In the genomic region with DNA sequence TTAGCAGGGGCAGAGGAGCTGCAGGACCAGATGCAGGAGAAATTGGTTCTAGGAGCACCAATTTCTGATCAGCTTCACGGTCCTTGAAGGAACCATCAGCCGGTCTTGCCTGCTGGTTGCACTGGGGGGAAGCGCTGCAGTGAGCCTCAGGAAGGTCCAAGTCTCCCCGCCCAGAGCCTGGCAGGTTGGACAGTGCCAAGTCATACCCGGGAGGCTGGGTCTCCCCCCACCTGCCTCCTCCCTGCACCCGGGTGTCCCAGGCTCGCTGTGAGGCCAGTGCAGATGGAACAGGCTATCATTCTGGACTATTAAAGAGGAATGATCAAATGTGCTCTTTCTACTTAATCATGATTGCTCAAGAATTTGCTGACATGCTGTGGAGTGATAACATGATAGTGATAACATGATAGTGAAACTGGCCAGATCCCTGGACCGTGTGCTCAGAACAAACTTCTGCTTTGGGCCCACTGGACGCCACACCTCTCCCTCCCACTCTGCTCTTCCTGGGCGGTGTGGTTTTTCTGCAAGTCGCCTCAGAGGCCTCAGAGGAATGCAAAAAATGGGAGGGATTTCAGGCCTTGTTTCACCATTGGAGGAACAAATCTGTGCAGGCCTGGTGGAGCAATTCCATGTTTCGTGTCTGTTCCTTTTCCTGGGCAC, we compare ENCODE assay signal across 21 cellular contexts.
DNase-seq lines count a peak whose midpoint lies in the region; ATAC-seq, FAIRE-seq and TF ChIP-seq lines count a peak whose summit lies in the region.
"Had no signal": no experiment of that assay in that cellular context is flagged by ENCODE, and none has a peak within 500 bp of the region (broad histone marks: within the 10 kb centered on the region; RNA-seq: fewer than 3 reads in every experiment).

No MANE protein-coding gene starts in this region.

- H3K4me3 Mint-ChIP-seq in HFFc6, result peak overlapping the region; percentile 32; the same call in 1 of the 2 replicates
- no peak overlapping the region for H3K4me3 Mint-ChIP-seq in astrocyte (ENCODE audit: unreplicated experiment)
- H3K4me3 Mint-ChIP-seq in MCF 10A (ENCODE audit: unreplicated experiment), result no peak overlapping the region
- H3K4me3 Mint-ChIP-seq: CD8-positive, alpha-beta T cell had no signal

- peaks cover 7% of the 10 kb centered on the region for H3K4me1 Mint-ChIP-seq in HFFc6 (ENCODE audit: low read depth)
- peaks cover 5% of the 10 kb centered on the region for H3K4me1 Mint-ChIP-seq in astrocyte (ENCODE audit: low read depth, unreplicated experiment)
- no peaks in the 10 kb centered on the region for H3K4me1 Mint-ChIP-seq in MCF 10A (ENCODE audit: insufficient read depth, unreplicated experiment)

- H3K36me3 ChIP-seq in astrocyte (ENCODE audit: insufficient read depth, low read length) (no peaks in the 10 kb centered on the region), hepatocyte (replicated peaks; ENCODE audit: insufficient read depth, low read depth) (no peaks in the 10 kb centered on the region), upper lobe of right lung (no peaks in the 10 kb centered on the region)
- H3K36me3 ChIP-seq: BE2C had no signal

- no peaks in the 10 kb centered on the region for H3K36me3 Mint-ChIP-seq in HFFc6 (ENCODE audit: low read depth)
- H3K36me3 Mint-ChIP-seq in astrocyte (ENCODE audit: low read depth, unreplicated experiment), result no peaks in the 10 kb centered on the region
- H3K36me3 Mint-ChIP-seq in MCF 10A (ENCODE audit: insufficient read depth, unreplicated experiment), result no peaks in the 10 kb centered on the region
- H3K36me3 Mint-ChIP-seq: CD8-positive, alpha-beta T cell had no signal

- H3K4me3 ChIP-seq in astrocyte (ENCODE audit: insufficient read depth, low read depth, low read length) (no peak overlapping the region), hepatocyte (no peak overlapping the region), upper lobe of right lung (no peak overlapping the region)

- WGBS in hepatocyte (ENCODE audit: low lambda C conversion rate, missing lambda C conversion rate), result 62% methylated on average over 12 of the region's 12 CpGs

- no peaks in the 10 kb centered on the region for H3K4me1 ChIP-seq in astrocyte (ENCODE audit: insufficient read depth, low read length)
- H3K4me1 ChIP-seq in hepatocyte (ENCODE audit: insufficient read depth), result peaks cover 3% of the 10 kb centered on the region
- no peaks in the 10 kb centered on the region for H3K4me1 ChIP-seq in upper lobe of right lung
- H3K4me1 ChIP-seq: BE2C had no signal

- H3K9me3 ChIP-seq in astrocyte (ENCODE audit: insufficient read depth, low read depth, low read length) (no peaks in the 10 kb centered on the region), hepatocyte (ENCODE audit: low read depth) (no peaks in the 10 kb centered on the region), upper lobe of right lung (no peaks in the 10 kb centered on the region)
- H3K9me3 ChIP-seq: BE2C had no signal

- H3K27ac Mint-ChIP-seq in HFFc6 (no peak overlapping the region), astrocyte (ENCODE audit: unreplicated experiment) (no peak overlapping the region), MCF 10A (ENCODE audit: low read depth, unreplicated experiment) (no peak overlapping the region)
- H3K27ac Mint-ChIP-seq: CD8-positive, alpha-beta T cell had no signal

- CTCF ChIA-PET in MCF 10A (lab: Yijun Ruan, JAX), result no interaction called here

- H3K9me2 ChIP-seq in hepatocyte (replicated peaks; ENCODE audit: insufficient read depth), result no peaks in the 10 kb centered on the region

- intact Hi-C loops in upper lobe of right lung (cut with DNase I), result no loop called here
- intact Hi-C loops in MCF 10A (cut with micrococcal nuclease), result no loop called here

- H2AFZ ChIP-seq in astrocyte (ENCODE audit: low read depth, low read length) (no peak overlapping the region), hepatocyte (no peak overlapping the region)

- H3K9me3 Mint-ChIP-seq in HFFc6 (no peaks in the 10 kb centered on the region), astrocyte (ENCODE audit: unreplicated experiment) (peaks cover 3% of the 10 kb centered on the region), MCF 10A (ENCODE audit: unreplicated experiment) (no peaks in the 10 kb centered on the region)
- H3K9me3 Mint-ChIP-seq: CD8-positive, alpha-beta T cell had no signal

- FAIRE-seq in astrocyte (lab: Jason Lieb, UNC), result no peak
- FAIRE-seq: G401.6, GM12891, GM18507 had no signal

- TF ChIP-seq CTCF in HFFc6 (IDR thresholded peaks at IDR 0.05) (no peak), astrocyte (IDR thresholded peaks at IDR 0.05; ENCODE audit: insufficient read depth, low read depth, low read length) (no peak), hepatocyte (IDR thresholded peaks at IDR 0.05; ENCODE audit: poor library complexity) (no peak), upper lobe of right lung (IDR thresholded peaks at IDR 0.05) (no peak), MCF 10A (IDR thresholded peaks at IDR 0.05; ENCODE audit: unreplicated experiment) (no peak)

- BruUV-seq in MCF 10A (replicated peaks; lab: Mats Ljungman, UMichigan), result no TSS peak

- H3K79me2 ChIP-seq in astrocyte (ENCODE audit: insufficient read depth, low read length) (no peaks in the 10 kb centered on the region), hepatocyte (no peaks in the 10 kb centered on the region)

- H3K27me3 Mint-ChIP-seq in HFFc6 (ENCODE audit: insufficient read depth) (peaks cover 40% of the 10 kb centered on the region), astrocyte (ENCODE audit: low read depth, unreplicated experiment) (peaks cover 22% of the 10 kb centered on the region), MCF 10A (ENCODE audit: insufficient read depth, unreplicated experiment) (peaks cover 91% of the 10 kb centered on the region)

- H4K20me1 ChIP-seq in astrocyte (ENCODE audit: insufficient read depth, low read length) (no peaks in the 10 kb centered on the region), hepatocyte (ENCODE audit: insufficient read depth, poor library complexity, severe bottlenecking) (no peaks in the 10 kb centered on the region)

- H3K27ac ChIP-seq in astrocyte (ENCODE audit: low read depth, low read length), result no peak overlapping the region
- H3K27ac ChIP-seq in hepatocyte, result no peak overlapping the region
- no peak overlapping the region for H3K27ac ChIP-seq in upper lobe of right lung
- H3K27ac ChIP-seq: RWPE1 had no signal

- ATAC-seq in upper lobe of right lung, result peak; percentile 73
- ATAC-seq: CD8-positive, alpha-beta T cell; PC-3 had no signal

- POLR2A ChIA-PET in MCF 10A (lab: Yijun Ruan, JAX), result no interaction called here

- no peak for DNase-seq in HFFc6
- peak; percentile 28 for DNase-seq in astrocyte (ENCODE audit: low read depth)
- peak; percentile 38 for DNase-seq in hepatocyte (ENCODE audit: low spot score)
- DNase-seq in upper lobe of right lung, result no peak
- no peak for DNase-seq in MCF 10A (ENCODE audit: unreplicated experiment)
- no peak for DNase-seq in A172 (ENCODE audit: low spot score)
- no peak for DNase-seq in activated T-cell treated with anti-CD3 and anti-CD28 coated beads, Interleukin-2, amount 50 U/mL, for 48 hours
- DNase-seq: BE2C; CD8-positive, alpha-beta T cell; DMS79 treated with DMSO at 0.1 percent for 48 hours; GOT3; Karpas-422; NCI-H1417; NCI-H1930; NCI-H748 treated with DMSO at 0.1 percent for 48 hours; PC-3; SW 1271 had no signal

- H3K27me3 ChIP-seq in astrocyte (ENCODE audit: insufficient read depth, low read length), result peaks cover 3% of the 10 kb centered on the region
- no peaks in the 10 kb centered on the region for H3K27me3 ChIP-seq in hepatocyte
- no peaks in the 10 kb centered on the region for H3K27me3 ChIP-seq in upper lobe of right lung
- H3K27me3 ChIP-seq: BE2C had no signal

- no peak overlapping the region for H3K9ac ChIP-seq in astrocyte (ENCODE audit: low read length)

- H3K4me2 ChIP-seq in astrocyte (ENCODE audit: low read length) (no peak overlapping the region), hepatocyte (no peak overlapping the region)

Comparison
In these comparisons a context has a peak if more than half of its experiments do, and no peak if none do; other contexts are left out.
1. DNase-seq: peak in astrocyte (single experiment) and hepatocyte (single experiment); none in HFFc6 (single experiment), upper lobe of right lung (single experiment), MCF 10A (single experiment), A172 (single experiment) and activated T-cell treated with anti-CD3 and anti-CD28 coated beads, Interleukin-2, amount 50 U/mL, for 48 hours (0 of 2).